ENCODE assay signal across 1 cellular context in the genomic region with DNA sequence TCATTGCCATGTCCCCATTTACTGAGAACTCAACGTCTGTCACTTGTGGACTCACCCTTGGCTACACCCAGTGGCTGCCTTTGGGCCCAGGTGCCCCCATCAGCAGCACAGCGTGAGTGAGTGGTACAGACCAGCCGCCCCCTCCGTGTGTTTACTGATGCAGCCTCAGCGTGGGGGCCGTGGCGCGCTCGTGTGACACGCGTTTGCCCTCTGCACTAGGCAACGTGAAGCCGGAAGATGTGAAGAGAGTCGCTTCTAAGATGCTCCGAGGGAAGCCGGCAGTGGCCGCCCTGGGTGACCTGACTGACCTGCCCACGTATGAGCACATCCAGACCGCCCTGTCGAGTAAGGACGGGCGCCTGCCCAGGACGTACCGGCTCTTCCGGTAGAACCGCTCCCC.
TF ChIP-seq lines count a peak whose summit lies in the region.

No MANE protein-coding gene starts in this region.

TF ChIP-seq in K562, 482 proteins besides CTCF, POLR2A, EP300 and RAD21:
- peak; percentile 58 for TF ChIP-seq POLR2G (IDR thresholded peaks at IDR 0.05; ENCODE audit: low read depth, low read length)
- 0 out of 2 replicates have a peak, but pooled peaks have one; percentile 36 for TF ChIP-seq RBFOX2 (IDR thresholded peaks at IDR 0.05; ENCODE audit: low read depth, low read length)
- no peak for TF ChIP-seq GMEB1 (CRISPR knock-in tag; IDR thresholded peaks at IDR 0.05)
TF ChIP-seq in K562: peak in this region for 2.
